Comparison of ENCODE assay signal across 8 cellular contexts in genomic region chr7:112421666-112422486, GRCh38. TPM values are rescaled to one million over a fixed set of nuclear protein-coding genes. Genes with fewer than 3 reads are reported as not detected.
A peak's percentile ranks its signal among the peaks of the same experiment; 100 is the strongest.
DNase-seq lines count a peak whose midpoint lies in the region; ATAC-seq and TF ChIP-seq lines count a peak whose summit lies in the region.

No MANE protein-coding gene starts in this region.

- peaks cover 46 to 52% of the 10 kb centered on the region in 2 experiments for H3K4me1 Mint-ChIP-seq in H9

- in situ Hi-C loops in brain microvascular endothelial cell (cut with HindIII; ENCODE audit: low pct_ligation_motif_present, low sequenced_read_pairs) = loop anchor here (25.0 kb wide), 1 partner anchor 660 kb away; no protein-coding TSS in a partner anchor

- H3K9me3 ChIP-seq in H9 (ENCODE audit: control insufficient read depth, low read depth, low read length) = no peaks in the 10 kb centered on the region
- H3K9me3 ChIP-seq in left lung = no peaks in the 10 kb centered on the region
- H3K9me3 ChIP-seq in ovary = no peaks in the 10 kb centered on the region

- H3K14ac ChIP-seq in H9 (ENCODE audit: insufficient read depth, low read length) = no peak overlapping the region

- H3K4me3 ChIP-seq in left lung = no peak overlapping the region
- H3K4me3 ChIP-seq in ovary = no peak overlapping the region
- no peak overlapping the region for H3K4me3 ChIP-seq in brain microvascular endothelial cell (ENCODE audit: low read depth, low read length)

- DNase-seq in H9 (peak; percentile 39), SIG-M5 treated with dmso at 0.1 percent for 504 hours (lab: John Stamatoyannopoulos, UW; ENCODE audit: unreplicated experiment) (peak; percentile 89), left lung (no peak), hepatic stellate cell (ENCODE audit: low spot score) (no peak), ovary (no peak), brain microvascular endothelial cell (no peak)
- no peak for DNase-seq in stimulated activated CD8-positive, alpha-beta memory T cell treated with anti-CD3 and anti-CD28 coated beads, Interleukin-4, amount 100 ng/mL, for 48 hours

- H3K56ac ChIP-seq in H9 (ENCODE audit: insufficient read length, low read depth, low read length) = no peak overlapping the region

- peak; percentile 25 for ATAC-seq in left lung

- H4K8ac ChIP-seq in H9 (replicated peaks; ENCODE audit: insufficient read length, low read depth, low read length) = no peak overlapping the region

- no peak overlapping the region for H3K4ac ChIP-seq in H9 (ENCODE audit: low read depth, low read length)

- peaks cover 10 to 13% of the 10 kb centered on the region in 2 experiments for H3K9me3 Mint-ChIP-seq in H9

- no peaks in the 10 kb centered on the region for H4K20me1 ChIP-seq in H9 (ENCODE audit: control insufficient read depth, insufficient read depth, insufficient read length)

- intact Hi-C loops in left lung (cut with DNase I) = loop anchor here in 1 of 2 donors (10.0 kb wide), 1 partner anchor 667 kb away; no protein-coding TSS in a partner anchor
- intact Hi-C loops in ovary (cut with DNase I) = no loop called here

- TF ChIP-seq POLR2A in ovary (IDR thresholded peaks at IDR 0.05) = no peak

- H3K27ac Mint-ChIP-seq in H9 = peak overlapping the region; percentile 4 to 89 (median 72); a peak in 5 of 7 replicates

- no peak overlapping the region for H2BK12ac ChIP-seq in H9 (ENCODE audit: insufficient read length, low read depth, low read length)

- no peaks in the 10 kb centered on the region for H3K79me2 ChIP-seq in H9 (ENCODE audit: insufficient read depth, low read length)

- H3K18ac ChIP-seq in H9 (ENCODE audit: insufficient read length, low read depth, low read length) = no peak overlapping the region

- H3K4me3 Mint-ChIP-seq in H9 = no peak overlapping the region

- no peaks in the 10 kb centered on the region for H3K23me2 ChIP-seq in H9 (ENCODE audit: insufficient read length, low read depth, low read length, poor library complexity, severe bottlenecking)

- no peak overlapping the region for H3K23ac ChIP-seq in H9 (ENCODE audit: insufficient read length, low read depth, low read length)

- H3K4me1 ChIP-seq in H9 (ENCODE audit: insufficient read depth, low read length) = peaks cover 15% of the 10 kb centered on the region; the same call in 1 of the 2 replicates
- peaks cover 5 to 18% of the 10 kb centered on the region in 2 donors for H3K4me1 ChIP-seq in left lung
- H3K4me1 ChIP-seq in ovary (ENCODE audit: insufficient read depth) = peaks cover 4% of the 10 kb centered on the region

- H2BK20ac ChIP-seq in H9 (ENCODE audit: low read depth, low read length, poor library complexity, severe bottlenecking) = no peak overlapping the region

- H3K36me3 Mint-ChIP-seq in H9 (ENCODE audit: insufficient read depth in 1 of 3, low read depth in 3 of 3) = peaks cover 4 to 12% (median 7%) of the 10 kb centered on the region in 3 experiments; a peak in 5 of 7 replicates

- H3K79me1 ChIP-seq in H9 (ENCODE audit: insufficient read depth, low read depth, low read length, poor library complexity, severe bottlenecking) = no peaks in the 10 kb centered on the region

- no peak overlapping the region for H3T11ph ChIP-seq in H9 (ENCODE audit: low read length)

- TF ChIP-seq CTCF in C4-2B (conservative IDR thresholded peaks at IDR 0.05) (no peak), H9 (conservative IDR thresholded peaks at IDR 0.05) (no peak), left lung (IDR thresholded peaks at IDR 0.05) (no peak), ovary (IDR thresholded peaks at IDR 0.05) (no peak), brain microvascular endothelial cell (IDR thresholded peaks at IDR 0.05; ENCODE audit: low read depth, low read length, missing control alignments) (no peak)

- no peaks in the 10 kb centered on the region for H3K36me3 ChIP-seq in left lung
- H3K36me3 ChIP-seq in ovary = no peaks in the 10 kb centered on the region
- no peaks in the 10 kb centered on the region for H3K36me3 ChIP-seq in brain microvascular endothelial cell (replicated peaks)

- peak overlapping the region; percentile 10 for H3K4me2 ChIP-seq in H9 (ENCODE audit: insufficient read depth, insufficient read length, low read length)

- no peak overlapping the region for H3K9ac ChIP-seq in H9 (ENCODE audit: extremely low read depth, insufficient read length, low read length)

- no peak overlapping the region for H4K5ac ChIP-seq in H9 (ENCODE audit: insufficient read length, low read depth, low read length)

- H3K27me3 Mint-ChIP-seq in H9 (ENCODE audit: low read depth) = no peaks in the 10 kb centered on the region

- H2BK5ac ChIP-seq in H9 (ENCODE audit: insufficient read length, low read length) = no peak overlapping the region

- H3K27ac ChIP-seq in C4-2B = peak overlapping the region; percentile 85
- H3K27ac ChIP-seq in H9 (ENCODE audit: insufficient read length, low read depth, low read length) = no peak overlapping the region
- peak overlapping the region in 1 of 2 donors; percentile 76 for H3K27ac ChIP-seq in left lung
- peak overlapping the region in 1 of 2 donors; percentile 34 for H3K27ac ChIP-seq in ovary
- no peak overlapping the region for H3K27ac ChIP-seq in brain microvascular endothelial cell

- H4K91ac ChIP-seq in H9 (ENCODE audit: insufficient read length, low read depth, low read length) = no peak overlapping the region

- no peak overlapping the region for H2AK5ac ChIP-seq in H9 (ENCODE audit: insufficient read length, low read length)

- no CpG with 5 or more reads among the region's 9 CpGs for WGBS in H9 (ENCODE audit: extremely low coverage, insufficient read length, low lambda C conversion rate)
- 81 to 86% (median 84%) methylated on average over 9 of the region's 9 CpGs for WGBS in ovary, 3 donors

- no peak for TF ChIP-seq EP300 in ovary (IDR thresholded peaks at IDR 0.05)

- H2BK15ac ChIP-seq in H9 (ENCODE audit: low read depth, low read length) = no peak overlapping the region

- H2BK120ac ChIP-seq in H9 (ENCODE audit: low read depth, low read length, poor library complexity, severe bottlenecking) = no peak overlapping the region

- no peaks in the 10 kb centered on the region for H3K27me3 ChIP-seq in H9 (ENCODE audit: insufficient read depth, low read length)
- no peaks in the 10 kb centered on the region for H3K27me3 ChIP-seq in left lung
- no peaks in the 10 kb centered on the region for H3K27me3 ChIP-seq in ovary
- no peaks in the 10 kb centered on the region for H3K27me3 ChIP-seq in brain microvascular endothelial cell (replicated peaks)

- no peak overlapping the region for H2AFZ ChIP-seq in H9 (ENCODE audit: low read length)

RNA-seq across cellular contexts. Expression of gene IFRD1, which starts 28.4 kb away (rescaled TPM):
- 60.6 and 67.8 TPM in 2 replicates for total RNA-seq in H9 (2021)
- total RNA-seq in left lung = 10 to 100 TPM; 37.4 to 54.1 TPM
- total RNA-seq in ovary = 10 to 100 TPM; 35.1 to 75.1 (median 58.1) TPM
- 10 to 100 TPM; 21.2 to 29.3 TPM for polyA plus RNA-seq in ovary

RNA-seq across cellular contexts. Expression of gene LSMEM1, which starts 58.9 kb away (rescaled TPM):
- total RNA-seq in H9 (2021) (0.46 and 1.0 TPM in 2 replicates), left lung (1 to 10 TPM; 1.6 to 4.9 TPM), ovary (1 to 10 TPM in 4 of 7 donors, under 1 TPM in 3; 0.79 to 2.3 (median 1.1) TPM)
- polyA plus RNA-seq in ovary = under 1 TPM; 0.40 to 0.83 TPM

Comparison
In these comparisons a context has a peak if more than half of its experiments do, and no peak if none do; other contexts are left out.
1. DNase-seq: peak in H9 (single experiment) and SIG-M5 treated with dmso at 0.1 percent for 504 hours (single experiment); none in left lung (0 of 2), stimulated activated CD8-positive, alpha-beta memory T cell treated with anti-CD3 and anti-CD28 coated beads, Interleukin-4, amount 100 ng/mL, for 48 hours (single experiment), hepatic stellate cell (single experiment), ovary (0 of 5) and brain microvascular endothelial cell (single experiment).